Comparison of ENCODE assay signal across 13 cellular contexts in the genomic region with DNA sequence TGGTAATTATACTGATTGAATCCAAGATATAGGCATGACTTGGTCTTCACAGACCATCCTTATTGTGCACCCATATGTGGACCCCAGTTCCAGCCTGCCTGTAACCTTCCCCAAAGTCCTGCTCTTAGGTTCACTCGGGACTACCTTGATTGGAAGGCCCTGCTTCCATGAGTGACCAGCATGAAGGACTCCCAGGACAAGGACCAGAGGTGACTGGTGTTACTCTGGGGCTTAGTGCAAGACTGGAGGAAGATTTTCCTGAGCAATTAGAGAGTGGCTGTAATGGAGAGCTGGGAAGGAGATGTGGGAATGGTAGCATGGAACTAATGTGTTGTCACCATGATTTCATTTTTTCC. TPM values are rescaled to one million over a fixed set of nuclear protein-coding genes. Genes with fewer than 3 reads are reported as not detected.
DNase-seq lines count a peak whose midpoint lies in the region; ATAC-seq and TF ChIP-seq lines count a peak whose summit lies in the region.
"Had no signal": no experiment of that assay in that cellular context is flagged by ENCODE, and none has a peak within 500 bp of the region (broad histone marks: within the 10 kb centered on the region; RNA-seq: fewer than 3 reads in every experiment).

No MANE protein-coding gene starts in this region.

- H3K36me3 Mint-ChIP-seq in CD4-positive, CD25-positive, alpha-beta regulatory T cell, result peaks cover 20% of the 10 kb centered on the region
- H3K36me3 Mint-ChIP-seq in activated T-helper 17 cell treated with anti-CD3 and anti-CD28 coated beads, Interleukin-2, amount 50 U/mL, for 72 hours (ENCODE audit: low read depth), result peaks cover 44% of the 10 kb centered on the region

- POLR2A ChIA-PET in HCT116 (lab: Charles Lee), result interaction anchor here (12.5 kb wide), 1 partner anchor 13 kb away, joined by 227 read pairs; a partner anchor contains a TSS

- no peak for DNase-seq in CD4-positive, CD25-positive, alpha-beta regulatory T cell
- no peak for DNase-seq in HCT116 (ENCODE audit: low read depth, low spot score)
- no peak for DNase-seq in left colon
- DNase-seq in D341Med (ENCODE audit: low spot score), result no peak
- DNase-seq in Kasumi-1 (lab: John Stamatoyannopoulos, UW), result no peak
- no peak for DNase-seq in NCI-H2171 (lab: John Stamatoyannopoulos, UW)
- DNase-seq: activated CD4-positive, alpha-beta T cell treated with anti-CD3 and anti-CD28 coated beads, Interleukin-2, amount 50 U/mL, for 1 hour; amygdala; midbrain; NCI-H1694; testis had no signal

- no peak overlapping the region for H3K4me2 ChIP-seq in HCT116 (ENCODE audit: low read length)

- H3K4me1 Mint-ChIP-seq in CD4-positive, CD25-positive, alpha-beta regulatory T cell, result peaks cover 6 to 38% (median 28%) of the 10 kb centered on the region in 4 donors
- H3K4me1 Mint-ChIP-seq in activated T-helper 17 cell treated with anti-CD3 and anti-CD28 coated beads, Interleukin-2, amount 50 U/mL, for 72 hours, result peaks cover 14% of the 10 kb centered on the region

- no peaks in the 10 kb centered on the region for H3K9me3 ChIP-seq in CD4-positive, CD25-positive, alpha-beta regulatory T cell (ENCODE audit: control insufficient read depth in 2 of 2, low read length in 2 of 2)
- no peaks in the 10 kb centered on the region for H3K9me3 ChIP-seq in HCT116 (ENCODE audit: control insufficient read depth in 1 of 2, insufficient read depth in 1 of 2, low read depth in 1 of 2, low read length in 2 of 2)
- H3K9me3 ChIP-seq: testis had no signal

- no peaks in the 10 kb centered on the region for H3K9me2 ChIP-seq in HCT116 (ENCODE audit: insufficient read depth)

- H3K27me3 Mint-ChIP-seq in CD4-positive, CD25-positive, alpha-beta regulatory T cell, result peaks cover 4% of the 10 kb centered on the region
- no peaks in the 10 kb centered on the region for H3K27me3 Mint-ChIP-seq in activated T-helper 17 cell treated with anti-CD3 and anti-CD28 coated beads, Interleukin-2, amount 50 U/mL, for 72 hours

- H3K79me2 ChIP-seq in HCT116 (ENCODE audit: insufficient read depth, low read length), result peaks cover 24% of the 10 kb centered on the region

- H3K4me3 Mint-ChIP-seq in CD4-positive, CD25-positive, alpha-beta regulatory T cell, result no peak overlapping the region
- no peak overlapping the region for H3K4me3 Mint-ChIP-seq in activated T-helper 17 cell treated with anti-CD3 and anti-CD28 coated beads, Interleukin-2, amount 50 U/mL, for 72 hours

- H3K9ac ChIP-seq in HCT116 (ENCODE audit: low read length), result no peak overlapping the region

- peaks cover 34% of the 10 kb centered on the region for H3K36me3 ChIP-seq in CD4-positive, CD25-positive, alpha-beta regulatory T cell (ENCODE audit: control insufficient read depth, insufficient read depth, low read length)
- H3K36me3 ChIP-seq in HCT116 (ENCODE audit: control insufficient read depth in 1 of 2, insufficient read depth in 2 of 2, low read length in 2 of 2), result peaks cover 28 to 30% of the 10 kb centered on the region in 2 experiments

- H3K4me3 ChIP-seq in CD4-positive, CD25-positive, alpha-beta regulatory T cell (ENCODE audit: low read depth, low read length), result no peak overlapping the region
- H3K4me3 ChIP-seq in HCT116 (replicated peaks in 1 of 2; ENCODE audit: low read depth in 1 of 2, low read length in 2 of 2), result no peak overlapping the region
- H3K4me3 ChIP-seq: testis had no signal

- H3K4me1 ChIP-seq in CD4-positive, CD25-positive, alpha-beta regulatory T cell (ENCODE audit: control insufficient read depth, insufficient read depth, low read length, poor library complexity, severe bottlenecking), result peaks cover 5% of the 10 kb centered on the region
- H3K4me1 ChIP-seq in HCT116 (ENCODE audit: control insufficient read depth in 1 of 2, insufficient read depth in 2 of 2, low read length in 2 of 2), result no peaks in the 10 kb centered on the region
- H3K4me1 ChIP-seq: testis had no signal

- H4K20me1 ChIP-seq in HCT116 (ENCODE audit: insufficient read depth), result peaks cover 37% of the 10 kb centered on the region

- no peak for ATAC-seq in CD4-positive, CD25-positive, alpha-beta regulatory T cell (ENCODE audit: low read depth in 2 of 2)
- ATAC-seq in HCT116 (peak; percentile 11; the same call in 1 of the 2 replicates), left colon (peak; percentile 4), HG03175 (IDR thresholded peaks at IDR 0.05; ENCODE audit: unreplicated experiment) (no peak)
- ATAC-seq in activated T-helper 17 cell treated with anti-CD3 and anti-CD28 coated beads, Interleukin-2, amount 50 U/mL, for 72 hours (replicated peaks), result peak; percentile 7

- no peaks in the 10 kb centered on the region for H3K9me3 Mint-ChIP-seq in CD4-positive, CD25-positive, alpha-beta regulatory T cell
- H3K9me3 Mint-ChIP-seq in activated T-helper 17 cell treated with anti-CD3 and anti-CD28 coated beads, Interleukin-2, amount 50 U/mL, for 72 hours, result no peaks in the 10 kb centered on the region

- peak overlapping the region; percentile 41 for H3K27ac ChIP-seq in CD4-positive, CD25-positive, alpha-beta regulatory T cell (ENCODE audit: insufficient read depth, low read length, poor library complexity, severe bottlenecking)
- H3K27ac ChIP-seq in HCT116 (ENCODE audit: low read depth, low read length), result no peak overlapping the region
- H3K27ac ChIP-seq: testis had no signal

- no peaks in the 10 kb centered on the region for H3K27me3 ChIP-seq in CD4-positive, CD25-positive, alpha-beta regulatory T cell (ENCODE audit: control insufficient read depth, insufficient read depth, low read length)
- no peaks in the 10 kb centered on the region for H3K27me3 ChIP-seq in HCT116 (ENCODE audit: insufficient read depth, low read length)
- H3K27me3 ChIP-seq: testis had no signal

- intact Hi-C loops in HCT116 (cut with micrococcal nuclease) (no loop called here), left colon (cut with DNase I, micrococcal nuclease) (loop anchor here (5.0 to 10.0 kb wide), 3 partner anchors 49 to 96 kb away; no protein-coding TSS in a partner anchor)

- BruUV-seq in HCT116 (replicated peaks; lab: Mats Ljungman, UMichigan), result no TSS peak

- no peak for TF ChIP-seq CTCF in HCT116 (IDR thresholded peaks at IDR 0.05 in 2 of 3, conservative IDR thresholded peaks at IDR 0.05 in 1 of 3; ENCODE audit: borderline replicate concordance in 1 of 3, insufficient read depth in 1 of 3, low read depth in 2 of 3, low read length in 2 of 3)

- CTCF ChIA-PET in HCT116 (lab: Charles Lee), result interaction anchor here (0.7 to 4.6 kb wide), 11 partner anchors 9 to 157 kb away, joined by 3 to 79 read pairs (median 19); a partner anchor contains a TSS

- H3K27ac Mint-ChIP-seq in CD4-positive, CD25-positive, alpha-beta regulatory T cell, result peak overlapping the region in 1 of 3 donors; percentile 56
- peak overlapping the region; percentile 55 for H3K27ac Mint-ChIP-seq in activated T-helper 17 cell treated with anti-CD3 and anti-CD28 coated beads, Interleukin-2, amount 50 U/mL, for 72 hours

- RAD21 ChIA-PET in HCT116 (lab: Charles Lee; ENCODE audit: low non-redundant PET in 1 of 2, low total read pairs in 2 of 2, uncharacterized antibody in 2 of 2, unreplicated experiment in 2 of 2), result interaction anchor here (2.1 to 2.5 kb wide), 2 partner anchors 50 kb away, joined by 8 to 10 read pairs; no protein-coding TSS in a partner anchor

- no peak overlapping the region for H2AFZ ChIP-seq in HCT116 (ENCODE audit: low read depth, low read length, poor library complexity, severe bottlenecking)

- no peak for TF ChIP-seq POLR2A in HCT116 (IDR thresholded peaks at IDR 0.05; ENCODE audit: borderline replicate concordance, extremely low read depth, insufficient read depth, insufficient read length)

- no peak for TF ChIP-seq RAD21 in HCT116 (IDR thresholded peaks at IDR 0.05; ENCODE audit: low read depth)

TF ChIP-seq in HCT116, 20 proteins besides CTCF, POLR2A, EP300 and RAD21:
- 0 out of 2 replicates have a peak, but pooled peaks have one; percentile 6 for TF ChIP-seq JUND (IDR thresholded peaks at IDR 0.05)
- no peak for TF ChIP-seq SRF (IDR thresholded peaks at IDR 0.05; ENCODE audit: low read depth)

RNA-seq across cellular contexts. Expression of a gene that starts 15.1 kb away (rescaled TPM):
- total RNA-seq in CD4-positive, CD25-positive, alpha-beta regulatory T cell, result 425 TPM
- 10 to 100 TPM; 43.9 to 58.7 (median 53.8) TPM for polyA plus RNA-seq in CD4-positive, CD25-positive, alpha-beta regulatory T cell
- total RNA-seq in HCT116 (2021; ENCODE audit: unreplicated experiment), result 260 TPM
- polyA plus RNA-seq in HCT116 (2012), result 175 and 194 TPM in 2 replicates
- 100 to 1,000 TPM; 229 to 281 TPM for total RNA-seq in activated T-helper 17 cell treated with anti-CD3 and anti-CD28 coated beads, Interleukin-2, amount 50 U/mL, for 72 hours
- 100 to 1,000 TPM; 128 TPM for total RNA-seq in left colon

RNA-seq across cellular contexts. Expression of a gene that starts 25.9 kb away (rescaled TPM):
- total RNA-seq in CD4-positive, CD25-positive, alpha-beta regulatory T cell, result 14.0 TPM
- polyA plus RNA-seq in CD4-positive, CD25-positive, alpha-beta regulatory T cell, result 10 to 100 TPM in 1 of 4 donors, 1 to 10 TPM in 3; 7.0 to 14.9 (median 8.9) TPM
- total RNA-seq in HCT116 (2021; ENCODE audit: unreplicated experiment), result 0.39 TPM
- 0.30 and 0.32 TPM in 2 replicates for polyA plus RNA-seq in HCT116 (2012)
- total RNA-seq in activated T-helper 17 cell treated with anti-CD3 and anti-CD28 coated beads, Interleukin-2, amount 50 U/mL, for 72 hours, result 1 to 10 TPM in 1 of 2 donors, under 1 TPM in 1; 0.56 to 7.8 TPM
- 1 to 10 TPM in 1 of 2 donors, under 1 TPM in 1; 0.92 to 4.7 TPM for total RNA-seq in left colon

RNA-seq across cellular contexts. Expression of a gene that starts 30.6 kb away (rescaled TPM):
- 53.1 TPM for total RNA-seq in CD4-positive, CD25-positive, alpha-beta regulatory T cell
- polyA plus RNA-seq in CD4-positive, CD25-positive, alpha-beta regulatory T cell, result 10 to 100 TPM; 32.3 to 89.3 (median 70.1) TPM
- total RNA-seq in HCT116 (2021; ENCODE audit: unreplicated experiment) (12.1 TPM), left colon (10 to 100 TPM; 11.8 to 22.1 TPM)
- 16.3 and 17.4 TPM in 2 replicates for polyA plus RNA-seq in HCT116 (2012)
- total RNA-seq in activated T-helper 17 cell treated with anti-CD3 and anti-CD28 coated beads, Interleukin-2, amount 50 U/mL, for 72 hours, result 10 to 100 TPM; 22.4 to 53.8 TPM

RNA-seq across cellular contexts. Expression of a gene that starts 42.6 kb away (rescaled TPM):
- 17.6 TPM for total RNA-seq in CD4-positive, CD25-positive, alpha-beta regulatory T cell
- polyA plus RNA-seq in CD4-positive, CD25-positive, alpha-beta regulatory T cell, result 10 to 100 TPM; 12.8 to 44.2 (median 32.4) TPM
- 3.3 TPM for total RNA-seq in HCT116 (2021; ENCODE audit: unreplicated experiment)
- polyA plus RNA-seq in HCT116 (2012), result 1.7 and 2.3 TPM in 2 replicates
- 10 to 100 TPM in 1 of 2 donors, 1 to 10 TPM in 1; 2.7 to 17.7 TPM for total RNA-seq in activated T-helper 17 cell treated with anti-CD3 and anti-CD28 coated beads, Interleukin-2, amount 50 U/mL, for 72 hours
- total RNA-seq in left colon, result 10 to 100 TPM in 1 of 2 donors, 1 to 10 TPM in 1; 4.0 to 21.3 TPM

Comparison
In these comparisons a context has a peak if more than half of its experiments do, and no peak if none do; other contexts are left out.
1. ATAC-seq: peak in HCT116 (single experiment), activated T-helper 17 cell treated with anti-CD3 and anti-CD28 coated beads, Interleukin-2, amount 50 U/mL, for 72 hours (single experiment) and left colon (single experiment); none in CD4-positive, CD25-positive, alpha-beta regulatory T cell (0 of 2) and HG03175 (single experiment).